28 cellular contexts compared by ENCODE assay signal in the genomic region with DNA sequence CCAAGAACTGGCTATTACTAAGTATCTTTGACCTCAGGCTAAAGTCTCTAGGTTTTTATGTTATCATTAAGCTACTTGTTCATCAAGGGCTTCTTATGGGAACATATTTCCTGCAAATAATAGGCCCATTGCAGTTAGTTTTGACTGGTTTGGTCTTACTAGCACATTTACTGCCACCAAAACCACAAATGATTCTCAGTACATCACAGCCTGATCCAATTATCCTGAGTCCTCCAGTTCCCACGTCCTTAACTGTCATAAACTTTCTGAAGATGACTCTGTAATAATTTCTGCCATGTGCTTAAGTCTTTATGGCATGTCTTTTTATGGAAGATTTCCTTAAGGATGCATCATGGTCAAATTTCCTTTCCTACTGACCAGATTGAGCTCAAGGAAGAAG.
"Had no signal": no experiment of that assay in that cellular context is flagged by ENCODE, and none has a peak within 500 bp of the region (broad histone marks: within the 10 kb centered on the region; RNA-seq: fewer than 3 reads in every experiment).

No MANE protein-coding gene starts in this region.

- ATAC-seq: activated CD8-positive, alpha-beta T cell treated with anti-CD3 and anti-CD28 coated beads for 36 hours; activated naive CD8-positive, alpha-beta T cell treated with anti-CD3 and anti-CD28 coated beads, Interleukin-2, amount 50 U/mL, for 24 hours; activated T-cell treated with anti-CD3 and anti-CD28 coated beads, Interleukin-2, amount 50 U/mL, for 4 hours; activated T-helper 17 cell treated with anti-CD3 and anti-CD28 coated beads, Interleukin-2, amount 50 U/mL, for 72 hours; esophagus mucosa; left colon; sciatic nerve; stimulated activated naive B cell treated with anti-CD40 and anti-IgM and Interleukin-4, amounts not matched to agents 10 μg/mL and 1 μg/mL and 100 μg/mL, for 72 hours; WTC11 had no signal

- DNase-seq: activated CD4-positive, alpha-beta T cell treated with anti-CD3 and anti-CD28 coated beads, Interleukin-2, amount 50 U/mL, for 1 hour; activated CD8-positive, alpha-beta T cell treated with anti-CD3 and anti-CD28 coated beads for 36 hours; activated gamma-delta T cell treated with Interleukin-2 at 50 U/mL for 16 hours; activated naive CD8-positive, alpha-beta T cell treated with anti-CD3 and anti-CD28 coated beads, Interleukin-2, amount 50 U/mL, for 24 hours; activated T-cell treated with anti-CD3 and anti-CD28 coated beads, Interleukin-2, amount 50 U/mL, for 4 hours; amygdala; central memory CD4-positive, alpha-beta T cell; head of caudate nucleus; hippocampal formation; kidney; left colon; mammary epithelial cell; naive B cell; nephron progenitor cell; ovary; retina; small intestine; stimulated activated CD4-positive, alpha-beta T cell treated with anti-CD3 and anti-CD28 coated beads, Interleukin-15, amount 100 ng/mL, for 24 hours; stimulated activated CD4-positive, alpha-beta T cell treated with anti-CD3 and anti-CD28 coated beads, Interleukin-2, amount 100 ng/mL, for 24 hours; stimulated activated naive B cell treated with anti-CD40 and anti-IgM and Interleukin-4, amounts not matched to agents 10 μg/mL and 1 μg/mL and 100 μg/mL, for 72 hours; stomach; T-helper 2 cell; thyroid gland; upper lobe of left lung had no signal
